In genomic region chr20:5073154-5074049, GRCh38 we compare ENCODE assay signal across 1 cellular context.
TF ChIP-seq lines count a peak whose summit lies in the region.

No MANE protein-coding gene starts in this region.

TF ChIP-seq in HepG2, 621 proteins besides CTCF, POLR2A, EP300 and RAD21 (continued from another document and continues in another):
- TF ChIP-seq ZFX (CRISPR knock-in tag; IDR thresholded peaks at IDR 0.05; ENCODE audit: low read depth) (peak; percentile 67), HDAC1 (CRISPR knock-in tag; IDR thresholded peaks at IDR 0.05) (no peak), ZNF792 (CRISPR knock-in tag; IDR thresholded peaks at IDR 0.05) (0 out of 2 replicates have a peak, but pooled peaks have one; percentile 31), ZNF614 (CRISPR knock-in tag; IDR thresholded peaks at IDR 0.05; ENCODE audit: borderline replicate concordance) (peak; percentile 8; the same call in 1 of the 2 replicates), FOSL2 (CRISPR knock-in tag; IDR thresholded peaks at IDR 0.05) (0 out of 2 replicates have a peak, but pooled peaks have one; percentile 7), ZFP82 (CRISPR knock-in tag; IDR thresholded peaks at IDR 0.05; ENCODE audit: borderline replicate concordance) (no peak), AFF4 (CRISPR knock-in tag; IDR thresholded peaks at IDR 0.05) (no peak), ZNF776 (CRISPR knock-in tag; IDR thresholded peaks at IDR 0.05) (0 out of 2 replicates have a peak, but pooled peaks have one; percentile 40), ZNF512B (CRISPR knock-in tag; IDR thresholded peaks at IDR 0.05; ENCODE audit: borderline replicate concordance) (peak; percentile 64; the same call in 1 of the 2 replicates), ZNF274 (CRISPR knock-in tag; IDR thresholded peaks at IDR 0.05) (no peak), ATF5 (CRISPR knock-in tag; IDR thresholded peaks at IDR 0.05; ENCODE audit: low read depth) (no peak), ETV5 (CRISPR knock-in tag; IDR thresholded peaks at IDR 0.05; ENCODE audit: borderline replicate concordance) (peak; percentile 25; the same call in 1 of the 2 replicates), MYC (CRISPR knock-in tag; IDR thresholded peaks at IDR 0.05; ENCODE audit: borderline replicate concordance) (peak; percentile 42; the same call in 1 of the 2 replicates), ZNF235 (CRISPR knock-in tag; IDR thresholded peaks at IDR 0.05; ENCODE audit: borderline replicate concordance) (no peak), HNF4A (CRISPR knock-in tag; IDR thresholded peaks at IDR 0.05) (peak; percentile 9; the same call in 1 of the 2 replicates), SNRNP70 (IDR thresholded peaks at IDR 0.05; ENCODE audit: low read depth, low read length) (no peak), ZNF337 (CRISPR knock-in tag; IDR thresholded peaks at IDR 0.05; ENCODE audit: borderline replicate concordance, low read depth) (no peak), ATF7-NPFF (CRISPR knock-in tag; IDR thresholded peaks at IDR 0.05; ENCODE audit: low read depth) (no peak), ZNF691 (CRISPR knock-in tag; IDR thresholded peaks at IDR 0.05; ENCODE audit: borderline replicate concordance, low read depth) (no peak), CENPX (CRISPR knock-in tag; IDR thresholded peaks at IDR 0.05) (no peak), HOXD1 (CRISPR knock-in tag; IDR thresholded peaks at IDR 0.05) (no peak), JUN (CRISPR knock-in tag; IDR thresholded peaks at IDR 0.05) (no peak), HNRNPL (IDR thresholded peaks at IDR 0.05; ENCODE audit: low read depth, low read length) (peak; percentile 78; the same call in 1 of the 2 replicates), SNAPC2 (CRISPR knock-in tag; IDR thresholded peaks at IDR 0.05) (0 out of 2 replicates have a peak, but pooled peaks have one; percentile 53), ZKSCAN5 (CRISPR knock-in tag; IDR thresholded peaks at IDR 0.05) (no peak), ZNF687 (CRISPR knock-in tag; IDR thresholded peaks at IDR 0.05) (peak; percentile 82), ATF2 (CRISPR knock-in tag; IDR thresholded peaks at IDR 0.05) (no peak), HHEX (CRISPR knock-in tag; IDR thresholded peaks at IDR 0.05) (no peak), TERF1 (CRISPR knock-in tag; IDR thresholded peaks at IDR 0.05) (no peak), PHF5A (CRISPR knock-in tag; IDR thresholded peaks at IDR 0.05; ENCODE audit: low read depth, unreplicated experiment) (peak; percentile 30), ZNF17 (CRISPR knock-in tag; IDR thresholded peaks at IDR 0.05) (no peak), RFX1 (IDR thresholded peaks at IDR 0.05) (no peak), ARID2 (CRISPR knock-in tag; IDR thresholded peaks at IDR 0.05; ENCODE audit: borderline replicate concordance) (peak; percentile 63; the same call in 1 of the 2 replicates), STAT6 (CRISPR knock-in tag; IDR thresholded peaks at IDR 0.05; ENCODE audit: borderline replicate concordance) (no peak), TBX2 (CRISPR knock-in tag; IDR thresholded peaks at IDR 0.05; ENCODE audit: borderline replicate concordance) (peak; percentile 18; the same call in 1 of the 2 replicates), CHD2 (IDR thresholded peaks at IDR 0.05; ENCODE audit: low read depth, low read length) (no peak), MAFG (CRISPR knock-in tag; IDR thresholded peaks at IDR 0.05) (0 out of 2 replicates have a peak, but pooled peaks have one; percentile 46), DMTF1 (CRISPR knock-in tag; IDR thresholded peaks at IDR 0.05) (no peak), HMG20A (CRISPR knock-in tag; IDR thresholded peaks at IDR 0.05; ENCODE audit: borderline replicate concordance) (peak; percentile 16; the same call in 1 of the 2 replicates), ZBTB20 (CRISPR knock-in tag; IDR thresholded peaks at IDR 0.05; ENCODE audit: borderline replicate concordance, low read depth) (peak; percentile 69; the same call in 1 of the 2 replicates), MED8 (CRISPR knock-in tag; IDR thresholded peaks at IDR 0.05; ENCODE audit: insufficient replicate concordance) (no peak), ZSCAN9 (CRISPR knock-in tag; IDR thresholded peaks at IDR 0.05; ENCODE audit: borderline replicate concordance) (no peak), SP4 (CRISPR knock-in tag; IDR thresholded peaks at IDR 0.05) (no peak)
